1 cellular context compared by ENCODE assay signal in the genomic region with DNA sequence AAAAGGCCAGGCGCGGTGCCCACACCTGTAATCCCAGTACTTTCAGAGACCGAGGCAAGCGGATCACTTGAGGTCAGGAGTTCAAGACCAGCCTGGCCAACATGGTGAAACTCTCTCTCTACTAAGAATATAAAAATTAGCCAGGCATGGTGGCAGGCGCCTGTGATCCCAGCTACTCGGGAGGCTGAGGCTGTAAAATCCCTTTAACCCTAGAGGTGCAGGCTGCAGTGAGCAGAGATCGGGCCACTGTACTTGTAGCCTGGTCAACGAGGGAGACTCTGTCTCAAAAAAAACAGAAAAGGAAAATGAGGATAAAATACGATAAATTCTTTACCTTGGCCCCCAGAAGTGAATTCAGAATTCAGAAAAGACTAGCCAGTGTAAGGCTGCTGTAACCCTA.
TF ChIP-seq lines count a peak whose summit lies in the region.

No MANE protein-coding gene starts in this region.

TF ChIP-seq in H1, 55 proteins besides CTCF, POLR2A, EP300 and RAD21:
- TF ChIP-seq PHF8 (conservative IDR thresholded peaks at IDR 0.05; ENCODE audit: low read depth, low read length) (no peak), CHD2 (IDR thresholded peaks at IDR 0.05; ENCODE audit: low read length) (no peak), JUND (IDR thresholded peaks at IDR 0.05; ENCODE audit: low read length) (no peak), HDAC2 (IDR thresholded peaks at IDR 0.05; ENCODE audit: borderline replicate concordance in 1 of 2, low read depth in 2 of 2, low read length in 2 of 2) (no peak), CREB1 (IDR thresholded peaks at IDR 0.05) (no peak), NRF1 (IDR thresholded peaks at IDR 0.05; ENCODE audit: low read depth, low read length) (no peak), GABPA (IDR thresholded peaks at IDR 0.05; ENCODE audit: borderline replicate concordance, insufficient read depth, low read length) (no peak), TCF12 (IDR thresholded peaks at IDR 0.05; ENCODE audit: low read depth, low read length) (no peak), MAFK (IDR thresholded peaks at IDR 0.05; ENCODE audit: low read depth, low read length) (no peak), POLR2AphosphoS5 (IDR thresholded peaks at IDR 0.05; ENCODE audit: low read depth, low read length) (no peak), CBX5 (IDR thresholded peaks at IDR 0.05; ENCODE audit: low read depth, low read length) (no peak)
- TF ChIP-seq, protein P1, sequence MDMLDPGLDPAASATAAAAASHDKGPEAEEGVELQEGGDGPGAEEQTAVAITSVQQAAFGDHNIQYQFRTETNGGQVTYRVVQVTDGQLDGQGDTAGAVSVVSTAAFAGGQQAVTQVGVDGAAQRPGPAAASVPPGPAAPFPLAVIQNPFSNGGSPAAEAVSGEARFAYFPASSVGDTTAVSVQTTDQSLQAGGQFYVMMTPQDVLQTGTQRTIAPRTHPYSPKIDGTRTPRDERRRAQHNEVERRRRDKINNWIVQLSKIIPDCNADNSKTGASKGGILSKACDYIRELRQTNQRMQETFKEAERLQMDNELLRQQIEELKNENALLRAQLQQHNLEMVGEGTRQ (IDR thresholded peaks at IDR 0.05; ENCODE audit: low read length) = no peak
- TF ChIP-seq, protein P2, sequence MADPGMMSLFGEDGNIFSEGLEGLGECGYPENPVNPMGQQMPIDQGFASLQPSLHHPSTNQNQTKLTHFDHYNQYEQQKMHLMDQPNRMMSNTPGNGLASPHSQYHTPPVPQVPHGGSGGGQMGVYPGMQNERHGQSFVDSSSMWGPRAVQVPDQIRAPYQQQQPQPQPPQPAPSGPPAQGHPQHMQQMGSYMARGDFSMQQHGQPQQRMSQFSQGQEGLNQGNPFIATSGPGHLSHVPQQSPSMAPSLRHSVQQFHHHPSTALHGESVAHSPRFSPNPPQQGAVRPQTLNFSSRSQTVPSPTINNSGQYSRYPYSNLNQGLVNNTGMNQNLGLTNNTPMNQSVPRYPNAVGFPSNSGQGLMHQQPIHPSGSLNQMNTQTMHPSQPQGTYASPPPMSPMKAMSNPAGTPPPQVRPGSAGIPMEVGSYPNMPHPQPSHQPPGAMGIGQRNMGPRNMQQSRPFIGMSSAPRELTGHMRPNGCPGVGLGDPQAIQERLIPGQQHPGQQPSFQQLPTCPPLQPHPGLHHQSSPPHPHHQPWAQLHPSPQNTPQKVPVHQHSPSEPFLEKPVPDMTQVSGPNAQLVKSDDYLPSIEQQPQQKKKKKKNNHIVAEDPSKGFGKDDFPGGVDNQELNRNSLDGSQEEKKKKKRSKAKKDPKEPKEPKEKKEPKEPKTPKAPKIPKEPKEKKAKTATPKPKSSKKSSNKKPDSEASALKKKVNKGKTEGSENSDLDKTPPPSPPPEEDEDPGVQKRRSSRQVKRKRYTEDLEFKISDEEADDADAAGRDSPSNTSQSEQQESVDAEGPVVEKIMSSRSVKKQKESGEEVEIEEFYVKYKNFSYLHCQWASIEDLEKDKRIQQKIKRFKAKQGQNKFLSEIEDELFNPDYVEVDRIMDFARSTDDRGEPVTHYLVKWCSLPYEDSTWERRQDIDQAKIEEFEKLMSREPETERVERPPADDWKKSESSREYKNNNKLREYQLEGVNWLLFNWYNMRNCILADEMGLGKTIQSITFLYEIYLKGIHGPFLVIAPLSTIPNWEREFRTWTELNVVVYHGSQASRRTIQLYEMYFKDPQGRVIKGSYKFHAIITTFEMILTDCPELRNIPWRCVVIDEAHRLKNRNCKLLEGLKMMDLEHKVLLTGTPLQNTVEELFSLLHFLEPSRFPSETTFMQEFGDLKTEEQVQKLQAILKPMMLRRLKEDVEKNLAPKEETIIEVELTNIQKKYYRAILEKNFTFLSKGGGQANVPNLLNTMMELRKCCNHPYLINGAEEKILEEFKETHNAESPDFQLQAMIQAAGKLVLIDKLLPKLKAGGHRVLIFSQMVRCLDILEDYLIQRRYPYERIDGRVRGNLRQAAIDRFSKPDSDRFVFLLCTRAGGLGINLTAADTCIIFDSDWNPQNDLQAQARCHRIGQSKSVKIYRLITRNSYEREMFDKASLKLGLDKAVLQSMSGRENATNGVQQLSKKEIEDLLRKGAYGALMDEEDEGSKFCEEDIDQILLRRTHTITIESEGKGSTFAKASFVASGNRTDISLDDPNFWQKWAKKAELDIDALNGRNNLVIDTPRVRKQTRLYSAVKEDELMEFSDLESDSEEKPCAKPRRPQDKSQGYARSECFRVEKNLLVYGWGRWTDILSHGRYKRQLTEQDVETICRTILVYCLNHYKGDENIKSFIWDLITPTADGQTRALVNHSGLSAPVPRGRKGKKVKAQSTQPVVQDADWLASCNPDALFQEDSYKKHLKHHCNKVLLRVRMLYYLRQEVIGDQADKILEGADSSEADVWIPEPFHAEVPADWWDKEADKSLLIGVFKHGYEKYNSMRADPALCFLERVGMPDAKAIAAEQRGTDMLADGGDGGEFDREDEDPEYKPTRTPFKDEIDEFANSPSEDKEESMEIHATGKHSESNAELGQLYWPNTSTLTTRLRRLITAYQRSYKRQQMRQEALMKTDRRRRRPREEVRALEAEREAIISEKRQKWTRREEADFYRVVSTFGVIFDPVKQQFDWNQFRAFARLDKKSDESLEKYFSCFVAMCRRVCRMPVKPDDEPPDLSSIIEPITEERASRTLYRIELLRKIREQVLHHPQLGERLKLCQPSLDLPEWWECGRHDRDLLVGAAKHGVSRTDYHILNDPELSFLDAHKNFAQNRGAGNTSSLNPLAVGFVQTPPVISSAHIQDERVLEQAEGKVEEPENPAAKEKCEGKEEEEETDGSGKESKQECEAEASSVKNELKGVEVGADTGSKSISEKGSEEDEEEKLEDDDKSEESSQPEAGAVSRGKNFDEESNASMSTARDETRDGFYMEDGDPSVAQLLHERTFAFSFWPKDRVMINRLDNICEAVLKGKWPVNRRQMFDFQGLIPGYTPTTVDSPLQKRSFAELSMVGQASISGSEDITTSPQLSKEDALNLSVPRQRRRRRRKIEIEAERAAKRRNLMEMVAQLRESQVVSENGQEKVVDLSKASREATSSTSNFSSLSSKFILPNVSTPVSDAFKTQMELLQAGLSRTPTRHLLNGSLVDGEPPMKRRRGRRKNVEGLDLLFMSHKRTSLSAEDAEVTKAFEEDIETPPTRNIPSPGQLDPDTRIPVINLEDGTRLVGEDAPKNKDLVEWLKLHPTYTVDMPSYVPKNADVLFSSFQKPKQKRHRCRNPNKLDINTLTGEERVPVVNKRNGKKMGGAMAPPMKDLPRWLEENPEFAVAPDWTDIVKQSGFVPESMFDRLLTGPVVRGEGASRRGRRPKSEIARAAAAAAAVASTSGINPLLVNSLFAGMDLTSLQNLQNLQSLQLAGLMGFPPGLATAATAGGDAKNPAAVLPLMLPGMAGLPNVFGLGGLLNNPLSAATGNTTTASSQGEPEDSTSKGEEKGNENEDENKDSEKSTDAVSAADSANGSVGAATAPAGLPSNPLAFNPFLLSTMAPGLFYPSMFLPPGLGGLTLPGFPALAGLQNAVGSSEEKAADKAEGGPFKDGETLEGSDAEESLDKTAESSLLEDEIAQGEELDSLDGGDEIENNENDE (IDR thresholded peaks at IDR 0.05; ENCODE audit: insufficient replicate concordance, low read length) = no peak
- TF ChIP-seq, protein P3, sequence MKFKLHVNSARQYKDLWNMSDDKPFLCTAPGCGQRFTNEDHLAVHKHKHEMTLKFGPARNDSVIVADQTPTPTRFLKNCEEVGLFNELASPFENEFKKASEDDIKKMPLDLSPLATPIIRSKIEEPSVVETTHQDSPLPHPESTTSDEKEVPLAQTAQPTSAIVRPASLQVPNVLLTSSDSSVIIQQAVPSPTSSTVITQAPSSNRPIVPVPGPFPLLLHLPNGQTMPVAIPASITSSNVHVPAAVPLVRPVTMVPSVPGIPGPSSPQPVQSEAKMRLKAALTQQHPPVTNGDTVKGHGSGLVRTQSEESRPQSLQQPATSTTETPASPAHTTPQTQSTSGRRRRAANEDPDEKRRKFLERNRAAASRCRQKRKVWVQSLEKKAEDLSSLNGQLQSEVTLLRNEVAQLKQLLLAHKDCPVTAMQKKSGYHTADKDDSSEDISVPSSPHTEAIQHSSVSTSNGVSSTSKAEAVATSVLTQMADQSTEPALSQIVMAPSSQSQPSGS (IDR thresholded peaks at IDR 0.05; ENCODE audit: low read length) = no peak
